ENCODE assay signal across 9 cellular contexts in the genomic region with DNA sequence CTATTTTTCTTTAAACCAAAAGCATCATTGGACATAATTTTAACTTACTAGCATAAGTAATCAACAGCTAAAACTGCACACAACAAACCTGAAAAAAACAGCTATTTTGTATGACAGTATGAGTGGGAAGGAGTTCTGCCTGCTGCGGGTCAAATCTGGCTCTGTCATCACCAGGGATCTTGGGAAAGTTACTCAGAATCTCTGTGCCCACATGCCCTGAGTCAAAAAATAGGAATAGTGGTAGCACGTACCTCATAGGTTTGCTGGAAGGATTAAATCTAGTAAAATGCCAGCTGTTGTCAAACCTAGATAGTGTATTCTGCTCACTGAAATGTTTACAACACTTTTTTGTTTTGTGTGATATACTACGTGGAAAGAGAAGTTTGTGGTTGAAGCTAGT. TPM values are rescaled to one million over a fixed set of nuclear protein-coding genes. Genes with fewer than 3 reads are reported as not detected.
DNase-seq lines count a peak whose midpoint lies in the region; ATAC-seq and TF ChIP-seq lines count a peak whose summit lies in the region.
"Had no signal": no experiment of that assay in that cellular context is flagged by ENCODE, and none has a peak within 500 bp of the region (broad histone marks: within the 10 kb centered on the region; RNA-seq: fewer than 3 reads in every experiment).

No MANE protein-coding gene starts in this region.

- TF ChIP-seq POLR2A in vagina (IDR thresholded peaks at IDR 0.05): no peak

- H3K27me3 ChIP-seq in heart right ventricle: no peaks in the 10 kb centered on the region
- H3K27me3 ChIP-seq in brain microvascular endothelial cell (replicated peaks): no peaks in the 10 kb centered on the region
- H3K27me3 ChIP-seq in vagina: no peaks in the 10 kb centered on the region

- H3K4me1 ChIP-seq in heart right ventricle (peaks cover 0 to 26% (median 21%) of the 10 kb centered on the region in 9 donors), vagina (peaks cover 24% of the 10 kb centered on the region)

- H3K9me3 Mint-ChIP-seq in memory B cell: no peaks in the 10 kb centered on the region

- in situ Hi-C loops in brain microvascular endothelial cell (cut with HindIII; ENCODE audit: low pct_ligation_motif_present, low sequenced_read_pairs): no loop called here

- intact Hi-C loops in heart right ventricle (cut with DNase I): loop anchor here in 1 of 10 donors (5.0 kb wide), 1 partner anchor 34 kb away; a partner anchor contains a TSS
- intact Hi-C loops in Right ventricle myocardium inferior (cut with DNase I): no loop called here
- intact Hi-C loops in vagina (cut with DNase I): loop anchor here (5.0 kb wide), 1 partner anchor 34 kb away; a partner anchor contains a TSS

- H3K4me1 Mint-ChIP-seq in memory B cell: peaks cover 20% of the 10 kb centered on the region

- no peak for TF ChIP-seq CTCF in heart right ventricle (IDR thresholded peaks at IDR 0.05)
- no peak for TF ChIP-seq CTCF in brain microvascular endothelial cell (IDR thresholded peaks at IDR 0.05; ENCODE audit: low read depth, low read length, missing control alignments)
- no peak for TF ChIP-seq CTCF in vagina (IDR thresholded peaks at IDR 0.05)

- H3K4me3 ChIP-seq in heart right ventricle (peak overlapping the region; percentile 70 to 90 (median 80)), brain microvascular endothelial cell (ENCODE audit: low read depth, low read length) (peak overlapping the region; percentile 94), vagina (peak overlapping the region; percentile 73 to 74)

- H3K27ac ChIP-seq in heart right ventricle (peak overlapping the region in 9 of 10 donors; percentile 85 to 96 (median 92)), brain microvascular endothelial cell (no peak overlapping the region), vagina (peak overlapping the region; percentile 88)

- peaks cover 10% of the 10 kb centered on the region for H3K36me3 Mint-ChIP-seq in memory B cell

- H3K27ac Mint-ChIP-seq in memory B cell: peak overlapping the region; percentile 98

- WGBS in heart right ventricle, 2 donors: 46 to 51% methylated on average over 3 of the region's 3 CpGs

- no peak for ATAC-seq in heart right ventricle
- no peak for ATAC-seq in Right ventricle myocardium inferior
- no peak for ATAC-seq in memory B cell (ENCODE audit: low read depth)
- no peak for ATAC-seq in GM21381 (IDR thresholded peaks at IDR 0.05; ENCODE audit: unreplicated experiment)
- ATAC-seq in HG03354 (IDR thresholded peaks at IDR 0.05; ENCODE audit: poor library complexity, severe bottlenecking, unreplicated experiment): no peak

- no peak for DNase-seq in heart right ventricle
- no peak for DNase-seq in Right ventricle myocardium inferior (ENCODE audit: missing footprints)
- no peak for DNase-seq in brain microvascular endothelial cell
- DNase-seq in memory B cell (ENCODE audit: low spot score in 2 of 2): no peak
- no peak for DNase-seq in vagina (ENCODE audit: extremely low spot score in 2 of 2)
- no peak for DNase-seq in central memory CD4-positive, alpha-beta T cell
- DNase-seq: activated gamma-delta T cell treated with Interleukin-2 at 50 U/mL for 16 hours had no signal

- no peaks in the 10 kb centered on the region for H3K9me3 ChIP-seq in heart right ventricle
- H3K9me3 ChIP-seq in vagina: no peaks in the 10 kb centered on the region

- H3K36me3 ChIP-seq in heart right ventricle: peaks cover 0 to 31% (median 2%) of the 10 kb centered on the region in 9 donors
- H3K36me3 ChIP-seq in brain microvascular endothelial cell (replicated peaks): no peaks in the 10 kb centered on the region
- peaks cover 0 to 14% of the 10 kb centered on the region in 2 donors for H3K36me3 ChIP-seq in vagina

- peak overlapping the region; percentile 96 for H3K4me3 Mint-ChIP-seq in memory B cell

- H3K27me3 Mint-ChIP-seq in memory B cell: no peaks in the 10 kb centered on the region

RNA-seq across cellular contexts. Expression of a gene that starts 1.1 kb away (rescaled TPM):
- total RNA-seq in heart right ventricle: 10 to 100 TPM; 10.5 to 22.3 (median 16.0) TPM
- polyA plus RNA-seq in heart right ventricle: 10 to 100 TPM; 13.7 to 15.2 TPM
- 17.6 TPM for total RNA-seq in Right ventricle myocardium inferior
- total RNA-seq in vagina: 15.0 TPM

RNA-seq across cellular contexts. Expression of a gene that starts 33.9 kb away (rescaled TPM):
- total RNA-seq in heart right ventricle (10 to 100 TPM; 26.3 to 41.7 (median 29.2) TPM), Right ventricle myocardium inferior (29.3 TPM), vagina (59.4 TPM)
- 10 to 100 TPM; 16.5 to 17.7 TPM for polyA plus RNA-seq in heart right ventricle

RNA-seq across cellular contexts. Expression of a gene that starts 44.7 kb away (rescaled TPM):
- total RNA-seq in heart right ventricle (under 1 TPM in 1 of 10 donors, not detected in 9; 0.51 TPM), Right ventricle myocardium inferior (not detected), vagina (not detected)
- polyA plus RNA-seq in heart right ventricle: not detected
